ENCODE assay signal across 1 cellular context in the genomic region with DNA sequence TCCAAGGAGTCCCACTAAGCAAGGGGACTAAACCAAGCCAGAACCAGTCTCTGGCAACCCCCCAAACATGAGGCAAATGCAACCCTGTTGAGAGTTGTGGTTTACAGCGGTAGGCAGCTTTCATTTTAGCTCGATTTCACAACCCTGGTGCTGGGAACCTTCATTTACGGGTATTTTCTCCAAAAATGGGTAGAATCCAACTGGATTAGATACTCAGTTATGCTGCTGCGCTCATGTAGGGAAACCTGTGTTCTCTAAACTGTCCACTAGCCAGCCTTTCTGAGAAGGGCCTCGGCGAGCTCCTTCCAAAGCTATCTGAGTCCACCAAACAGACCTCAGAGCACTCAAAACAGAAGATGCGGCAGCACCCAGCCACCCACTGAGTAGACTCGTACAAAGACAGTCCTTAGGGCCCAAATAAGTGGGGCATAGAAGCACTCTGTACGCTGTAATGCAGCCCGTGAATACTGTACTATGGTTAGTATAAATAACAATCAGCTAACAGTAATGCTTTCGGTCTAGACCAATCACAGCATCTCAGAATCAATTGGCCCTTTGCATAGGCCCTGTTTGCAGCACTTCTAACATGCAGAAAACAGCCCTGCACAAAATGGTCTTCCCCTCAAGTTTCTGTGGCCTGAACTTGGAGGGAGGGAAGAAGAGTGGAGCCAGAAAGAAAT.
TF ChIP-seq lines count a peak whose summit lies in the region.

No MANE protein-coding gene starts in this region.

TF ChIP-seq in SK-N-SH, 30 proteins besides CTCF, POLR2A, EP300 and RAD21 (continued from another document):
- TF ChIP-seq TEAD4 (IDR thresholded peaks at IDR 0.05; ENCODE audit: borderline replicate concordance, insufficient read depth) (no peak), NFIC (IDR thresholded peaks at IDR 0.05; ENCODE audit: borderline replicate concordance) (no peak), JUND (IDR thresholded peaks at IDR 0.05) (no peak)
- TF ChIP-seq, protein P1, sequence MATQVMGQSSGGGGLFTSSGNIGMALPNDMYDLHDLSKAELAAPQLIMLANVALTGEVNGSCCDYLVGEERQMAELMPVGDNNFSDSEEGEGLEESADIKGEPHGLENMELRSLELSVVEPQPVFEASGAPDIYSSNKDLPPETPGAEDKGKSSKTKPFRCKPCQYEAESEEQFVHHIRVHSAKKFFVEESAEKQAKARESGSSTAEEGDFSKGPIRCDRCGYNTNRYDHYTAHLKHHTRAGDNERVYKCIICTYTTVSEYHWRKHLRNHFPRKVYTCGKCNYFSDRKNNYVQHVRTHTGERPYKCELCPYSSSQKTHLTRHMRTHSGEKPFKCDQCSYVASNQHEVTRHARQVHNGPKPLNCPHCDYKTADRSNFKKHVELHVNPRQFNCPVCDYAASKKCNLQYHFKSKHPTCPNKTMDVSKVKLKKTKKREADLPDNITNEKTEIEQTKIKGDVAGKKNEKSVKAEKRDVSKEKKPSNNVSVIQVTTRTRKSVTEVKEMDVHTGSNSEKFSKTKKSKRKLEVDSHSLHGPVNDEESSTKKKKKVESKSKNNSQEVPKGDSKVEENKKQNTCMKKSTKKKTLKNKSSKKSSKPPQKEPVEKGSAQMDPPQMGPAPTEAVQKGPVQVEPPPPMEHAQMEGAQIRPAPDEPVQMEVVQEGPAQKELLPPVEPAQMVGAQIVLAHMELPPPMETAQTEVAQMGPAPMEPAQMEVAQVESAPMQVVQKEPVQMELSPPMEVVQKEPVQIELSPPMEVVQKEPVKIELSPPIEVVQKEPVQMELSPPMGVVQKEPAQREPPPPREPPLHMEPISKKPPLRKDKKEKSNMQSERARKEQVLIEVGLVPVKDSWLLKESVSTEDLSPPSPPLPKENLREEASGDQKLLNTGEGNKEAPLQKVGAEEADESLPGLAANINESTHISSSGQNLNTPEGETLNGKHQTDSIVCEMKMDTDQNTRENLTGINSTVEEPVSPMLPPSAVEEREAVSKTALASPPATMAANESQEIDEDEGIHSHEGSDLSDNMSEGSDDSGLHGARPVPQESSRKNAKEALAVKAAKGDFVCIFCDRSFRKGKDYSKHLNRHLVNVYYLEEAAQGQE (IDR thresholded peaks at IDR 0.05; ENCODE audit: low read depth, low read length) = no peak
- TF ChIP-seq, protein P2, sequence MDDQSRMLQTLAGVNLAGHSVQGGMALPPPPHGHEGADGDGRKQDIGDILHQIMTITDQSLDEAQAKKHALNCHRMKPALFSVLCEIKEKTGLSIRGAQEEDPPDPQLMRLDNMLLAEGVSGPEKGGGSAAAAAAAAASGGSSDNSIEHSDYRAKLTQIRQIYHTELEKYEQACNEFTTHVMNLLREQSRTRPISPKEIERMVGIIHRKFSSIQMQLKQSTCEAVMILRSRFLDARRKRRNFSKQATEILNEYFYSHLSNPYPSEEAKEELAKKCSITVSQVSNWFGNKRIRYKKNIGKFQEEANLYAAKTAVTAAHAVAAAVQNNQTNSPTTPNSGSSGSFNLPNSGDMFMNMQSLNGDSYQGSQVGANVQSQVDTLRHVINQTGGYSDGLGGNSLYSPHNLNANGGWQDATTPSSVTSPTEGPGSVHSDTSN (IDR thresholded peaks at IDR 0.05) = no peak
TF ChIP-seq in SK-N-SH: peak in this region for 0.
